18 cellular contexts compared by ENCODE assay signal in genomic region chr11:120203626-120204025, GRCh38. TPM values are rescaled to one million over a fixed set of nuclear protein-coding genes. Genes with fewer than 3 reads are reported as not detected.
DNase-seq lines count a peak whose midpoint lies in the region; ATAC-seq and TF ChIP-seq lines count a peak whose summit lies in the region.
"Had no signal": no experiment of that assay in that cellular context is flagged by ENCODE, and none has a peak within 500 bp of the region (broad histone marks: within the 10 kb centered on the region; RNA-seq: fewer than 3 reads in every experiment).

No MANE protein-coding gene starts in this region.

- H3K36me3 Mint-ChIP-seq in nephron (ENCODE audit: low read depth) = peaks cover 3% of the 10 kb centered on the region
- no peaks in the 10 kb centered on the region for H3K36me3 Mint-ChIP-seq in activated naive CD8-positive, alpha-beta T cell treated with anti-CD3 and anti-CD28 coated beads for 36 hours

- peaks cover 14% of the 10 kb centered on the region for H3K27me3 Mint-ChIP-seq in nephron (ENCODE audit: low read depth)
- peaks cover 12% of the 10 kb centered on the region for H3K27me3 Mint-ChIP-seq in activated naive CD8-positive, alpha-beta T cell treated with anti-CD3 and anti-CD28 coated beads for 36 hours

- no peak overlapping the region for H3K4me3 Mint-ChIP-seq in nephron
- no peak overlapping the region for H3K4me3 Mint-ChIP-seq in activated naive CD8-positive, alpha-beta T cell treated with anti-CD3 and anti-CD28 coated beads for 36 hours
- H3K4me3 Mint-ChIP-seq: CD4-positive, alpha-beta T cell; GM23338 had no signal

- ATAC-seq in left ventricle myocardium superior = no peak
- no peak for ATAC-seq in heart left ventricle
- ATAC-seq: GM23338, HepG2 had no signal

- H3K27ac Mint-ChIP-seq in nephron = peak overlapping the region in 2 of 3 experiments; percentile 62 to 82
- no peak overlapping the region for H3K27ac Mint-ChIP-seq in activated naive CD8-positive, alpha-beta T cell treated with anti-CD3 and anti-CD28 coated beads for 36 hours
- H3K27ac Mint-ChIP-seq: CD4-positive, alpha-beta T cell; GM23338 had no signal

- intact Hi-C loops in left ventricle myocardium superior (cut with micrococcal nuclease) (no loop called here), heart left ventricle (cut with DNase I) (no loop called here), vagina (cut with DNase I) (no loop called here)

- H3K36me3 ChIP-seq in heart left ventricle = no peaks in the 10 kb centered on the region
- no peaks in the 10 kb centered on the region for H3K36me3 ChIP-seq in vagina

- WGBS in heart left ventricle, 4 donors = 80 to 88% (median 85%) methylated on average over 4 of the region's 4 CpGs

- H3K9me3 ChIP-seq in heart left ventricle (no peaks in the 10 kb centered on the region), vagina (no peaks in the 10 kb centered on the region)

- H3K4me3 ChIP-seq in heart left ventricle (no peak overlapping the region), fibroblast of villous mesenchyme (ENCODE audit: low read depth, low read length) (no peak overlapping the region), vagina (no peak overlapping the region)
- H3K4me3 ChIP-seq: GM23338 had no signal

- H3K4me1 Mint-ChIP-seq in nephron = peaks cover 39% of the 10 kb centered on the region
- H3K4me1 Mint-ChIP-seq in activated naive CD8-positive, alpha-beta T cell treated with anti-CD3 and anti-CD28 coated beads for 36 hours = no peaks in the 10 kb centered on the region

- TF ChIP-seq CTCF in heart left ventricle (IDR thresholded peaks at IDR 0.05) = no peak
- TF ChIP-seq CTCF in fibroblast of villous mesenchyme (IDR thresholded peaks at IDR 0.05; ENCODE audit: insufficient read depth, low read depth, low read length) = no peak
- TF ChIP-seq CTCF in nephron (IDR thresholded peaks at IDR 0.05; ENCODE audit: unreplicated experiment in 3 of 3) = no peak
- no peak for TF ChIP-seq CTCF in vagina (IDR thresholded peaks at IDR 0.05)

- DNase-seq in left ventricle myocardium superior (peak; percentile 1), heart left ventricle (no peak), fibroblast of villous mesenchyme (ENCODE audit: low read depth) (peak; percentile 58), vagina (ENCODE audit: extremely low spot score in 2 of 2) (no peak), NCI-H2171 (lab: John Stamatoyannopoulos, UW) (no peak), nucleus accumbens (lab: John Stamatoyannopoulos, UW) (no peak)
- DNase-seq in activated naive CD8-positive, alpha-beta T cell treated with anti-CD3 and anti-CD28 coated beads for 36 hours = no peak
- DNase-seq: C1 segment of cervical spinal cord; Calu3; CD4-positive, alpha-beta T cell; DMS 273 treated with DMSO at 0.1 percent for 48 hours; H7 had no signal

- no peak overlapping the region for H3K27ac ChIP-seq in heart left ventricle
- peak overlapping the region; percentile 78 for H3K27ac ChIP-seq in vagina
- H3K27ac ChIP-seq: 22Rv1 had no signal

- TF ChIP-seq POLR2A in heart left ventricle (IDR thresholded peaks at IDR 0.05) = no peak
- no peak for TF ChIP-seq POLR2A in vagina (IDR thresholded peaks at IDR 0.05)

- peaks cover 0 to 13% (median 8%) of the 10 kb centered on the region in 12 donors for H3K4me1 ChIP-seq in heart left ventricle
- H3K4me1 ChIP-seq in vagina = peaks cover 47% of the 10 kb centered on the region

- H3K9me3 Mint-ChIP-seq in nephron = no peaks in the 10 kb centered on the region
- no peaks in the 10 kb centered on the region for H3K9me3 Mint-ChIP-seq in activated naive CD8-positive, alpha-beta T cell treated with anti-CD3 and anti-CD28 coated beads for 36 hours
- H3K9me3 Mint-ChIP-seq: CD4-positive, alpha-beta T cell; GM23338 had no signal

- H3K27me3 ChIP-seq in heart left ventricle (no peaks in the 10 kb centered on the region), vagina (no peaks in the 10 kb centered on the region)

RNA-seq across cellular contexts. Expression of gene OAF, which starts 7.2 kb away (rescaled TPM):
- 27.9 TPM for total RNA-seq in left ventricle myocardium superior
- 10 to 100 TPM; 10.3 to 41.9 (median 19.9) TPM for total RNA-seq in heart left ventricle
- polyA plus RNA-seq in heart left ventricle = 10 to 100 TPM; 11.9 to 26.4 TPM
- 29.0 and 31.5 TPM in 2 replicates for total RNA-seq in fibroblast of villous mesenchyme
- total RNA-seq in vagina = 56.7 TPM
- 1 to 10 TPM; 3.0 to 3.6 TPM for total RNA-seq in activated naive CD8-positive, alpha-beta T cell treated with anti-CD3 and anti-CD28 coated beads for 36 hours

RNA-seq across cellular contexts. Expression of gene POU2F3, which starts 36.3 kb away (rescaled TPM):
- total RNA-seq in left ventricle myocardium superior = not detected
- under 1 TPM in 1 of 9 donors, not detected in 8; 0.15 TPM for total RNA-seq in heart left ventricle
- polyA plus RNA-seq in heart left ventricle = not detected
- total RNA-seq in fibroblast of villous mesenchyme = under 0.01 TPM in 1 of 2 replicates, not detected in the other
- 2.7 TPM for total RNA-seq in vagina
- total RNA-seq in activated naive CD8-positive, alpha-beta T cell treated with anti-CD3 and anti-CD28 coated beads for 36 hours = not detected
- total RNA-seq: A673; CD4-positive, alpha-beta T cell; Daoy; H7; HepG2 had no signal
- polyA plus RNA-seq: HepG2 had no signal

Comparison
In these comparisons a context has a peak if more than half of its experiments do, and no peak if none do; other contexts are left out.
1. DNase-seq: peak in left ventricle myocardium superior (single experiment) and fibroblast of villous mesenchyme (single experiment); none in heart left ventricle (0 of 5), vagina (0 of 2), NCI-H2171 (single experiment), activated naive CD8-positive, alpha-beta T cell treated with anti-CD3 and anti-CD28 coated beads for 36 hours (single experiment) and nucleus accumbens (0 of 56).